8 cellular contexts compared by ENCODE assay signal in genomic region chr10:6201511-6201975, GRCh38. TPM values are rescaled to one million over a fixed set of nuclear protein-coding genes. Genes with fewer than 3 reads are reported as not detected.
DNase-seq lines count a peak whose midpoint lies in the region; ATAC-seq lines count a peak whose summit lies in the region.

No MANE protein-coding gene starts in this region.

- peak overlapping the region; percentile 71; the same call in 1 of the 2 replicates for H2AFZ ChIP-seq in Karpas-422 (ENCODE audit: low read length)

- no peaks in the 10 kb centered on the region for H3K36me3 ChIP-seq in Karpas-422 (ENCODE audit: insufficient read depth, low read length)

- H3K27me3 ChIP-seq in Karpas-422 (ENCODE audit: low read length): no peaks in the 10 kb centered on the region

- peak; percentile 53 for ATAC-seq in GM21576 (IDR thresholded peaks at IDR 0.05; ENCODE audit: unreplicated experiment)
- ATAC-seq in central memory CD8-positive, alpha-beta T cell (replicated peaks; ENCODE audit: extremely low read depth, poor library complexity, severe bottlenecking): peak; percentile 78
- ATAC-seq in left lobe of liver: peak; percentile 46

- H3K4me2 ChIP-seq in Karpas-422 (ENCODE audit: low read depth, low read length, poor library complexity, severe bottlenecking): peak overlapping the region; percentile 97

- peaks cover 46% of the 10 kb centered on the region for H3K4me1 ChIP-seq in Karpas-422 (ENCODE audit: low read length)

- peak overlapping the region; percentile 86 for H3K9ac ChIP-seq in Karpas-422 (ENCODE audit: low read length)

- H3K27ac ChIP-seq in Karpas-422 (ENCODE audit: low read length): peak overlapping the region; percentile 56

- peaks cover 21% of the 10 kb centered on the region for H3K4me1 Mint-ChIP-seq in central memory CD8-positive, alpha-beta T cell

- H3K4me3 Mint-ChIP-seq in central memory CD8-positive, alpha-beta T cell: peak overlapping the region; percentile 91

- H3K27me3 Mint-ChIP-seq in central memory CD8-positive, alpha-beta T cell: no peaks in the 10 kb centered on the region

- H3K9me3 Mint-ChIP-seq in central memory CD8-positive, alpha-beta T cell: no peaks in the 10 kb centered on the region

- no peaks in the 10 kb centered on the region for H3K9me2 ChIP-seq in Karpas-422 (replicated peaks; ENCODE audit: insufficient read depth, low read length)

- peaks cover 22% of the 10 kb centered on the region for H3K79me2 ChIP-seq in Karpas-422 (ENCODE audit: low read length)

- DNase-seq in DMS53 (lab: John Stamatoyannopoulos, UW) (peak; percentile 86), Karpas-422 (peak; percentile 92), left lobe of liver (ENCODE audit: low spot score) (peak; percentile 80), HUDEP-2 (lab: John Stamatoyannopoulos, UW; ENCODE audit: unreplicated experiment in 76 of 76) (no peak)
- DNase-seq in activated CD4-positive, CD25-positive, alpha-beta regulatory T cell treated with anti-CD3 and anti-CD28 coated beads, Interleukin-2, amount 50 U/mL, for 72 hours: peak; percentile 71
- DNase-seq in central memory CD8-positive, alpha-beta T cell (ENCODE audit: low spot score in 2 of 2): peak; percentile 58 to 61
- peak; percentile 81 to 84 for DNase-seq in stimulated activated CD4-positive, alpha-beta T cell treated with anti-CD3 and anti-CD28 coated beads, Interleukin-2, amount 100 ng/mL, for 48 hours

- peak overlapping the region; percentile 42 for H3K27ac Mint-ChIP-seq in central memory CD8-positive, alpha-beta T cell (ENCODE audit: low read depth)

- H3K9me3 ChIP-seq in Karpas-422 (ENCODE audit: low read length): no peaks in the 10 kb centered on the region

- H3K36me3 Mint-ChIP-seq in central memory CD8-positive, alpha-beta T cell (ENCODE audit: insufficient read depth): peaks cover 13% of the 10 kb centered on the region

- peak overlapping the region; percentile 89 for H3K4me3 ChIP-seq in Karpas-422 (ENCODE audit: low read length)

- H4K20me1 ChIP-seq in Karpas-422 (ENCODE audit: insufficient read depth, low read depth, low read length): peaks cover 16% of the 10 kb centered on the region; the same call in 1 of the 2 replicates

RNA-seq across cellular contexts. Expression of gene PFKFB3, which starts 1.2 kb away (rescaled TPM):
- total RNA-seq in Karpas-422 (2014; rRNA removed; shearing (Covaris generic); ENCODE audit: low replicate concordance): 43.6 and 61.2 TPM in 2 replicates
- total RNA-seq in left lobe of liver: 39.2 TPM

Comparison
In these comparisons a context has a peak if more than half of its experiments do, and no peak if none do; other contexts are left out.
1. DNase-seq: peak in DMS53 (single experiment), Karpas-422 (single experiment), activated CD4-positive, CD25-positive, alpha-beta regulatory T cell treated with anti-CD3 and anti-CD28 coated beads, Interleukin-2, amount 50 U/mL, for 72 hours (single experiment), central memory CD8-positive, alpha-beta T cell (2 of 2), left lobe of liver (single experiment) and stimulated activated CD4-positive, alpha-beta T cell treated with anti-CD3 and anti-CD28 coated beads, Interleukin-2, amount 100 ng/mL, for 48 hours (2 of 2); none in HUDEP-2 (0 of 76).
2. Peak in every context shown above with its lines, with median percentiles within 50 percentile points of each other: ATAC-seq.